In the genomic region with DNA sequence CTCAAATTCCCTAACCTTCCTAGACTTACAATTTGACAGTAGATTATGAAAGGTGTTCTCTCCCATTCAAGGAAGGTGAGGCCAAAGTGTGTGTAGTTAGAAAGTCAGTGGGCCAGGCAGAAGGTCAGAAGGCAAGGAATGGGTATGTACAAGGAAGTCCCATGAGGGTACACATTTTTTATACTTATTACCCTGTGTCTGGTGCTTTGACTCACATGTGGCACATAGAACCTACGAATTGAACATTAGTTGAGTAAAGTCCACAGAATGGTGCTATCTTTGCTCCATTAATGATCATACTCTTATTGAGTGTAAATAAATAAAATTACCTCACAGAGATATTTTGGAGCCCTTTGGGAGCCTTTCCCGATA, we compare ENCODE assay signal across 16 cellular contexts. TPM values are rescaled to one million over a fixed set of nuclear protein-coding genes. Genes with fewer than 3 reads are reported as not detected.
A peak's percentile ranks its signal among the peaks of the same experiment; 100 is the strongest.
DNase-seq lines count a peak whose midpoint lies in the region; ATAC-seq, FAIRE-seq and TF ChIP-seq lines count a peak whose summit lies in the region.
"Had no signal": no experiment of that assay in that cellular context is flagged by ENCODE, and none has a peak within 500 bp of the region (broad histone marks: within the 10 kb centered on the region; RNA-seq: fewer than 3 reads in every experiment).

No MANE protein-coding gene starts in this region.

- H3K36me3 Mint-ChIP-seq in CD4-positive, alpha-beta memory T cell, result peaks cover 37 to 41% of the 10 kb centered on the region in 2 donors
- peaks cover 41% of the 10 kb centered on the region for H3K36me3 Mint-ChIP-seq in activated T-helper 17 cell treated with anti-CD3 and anti-CD28 coated beads, Interleukin-2, amount 50 U/mL, for 72 hours (ENCODE audit: low read depth)

- DNase-seq in CD4-positive, alpha-beta memory T cell, result no peak
- peak; percentile 84 for DNase-seq in small intestine
- DNase-seq in cerebellar cortex (ENCODE audit: low spot score), result no peak
- DNase-seq: ACHN; CD8-positive, alpha-beta T cell; HFFc6; NCI-H1048; NCI-H146; NCI-H2227 treated with DMSO at 0.1 percent for 48 hours; NCI-H526; RPMI8226 had no signal

- peaks cover 13% of the 10 kb centered on the region for H3K36me3 ChIP-seq in CD4-positive, alpha-beta memory T cell (ENCODE audit: insufficient read depth, low read length)
- H3K36me3 ChIP-seq in liver (ENCODE audit: control insufficient read depth in 4 of 4, insufficient read depth in 3 of 4, low read depth in 1 of 4, low read length in 3 of 4), result peaks cover 0 to 10% (median 8%) of the 10 kb centered on the region in 4 donors
- H3K36me3 ChIP-seq in small intestine (ENCODE audit: control insufficient read depth in 2 of 2, insufficient read depth in 2 of 2, low read length in 2 of 2), result no peaks in the 10 kb centered on the region

- H3K27ac ChIP-seq in CD4-positive, alpha-beta memory T cell (ENCODE audit: low read depth, low read length), result no peak overlapping the region
- H3K27ac ChIP-seq in liver (ENCODE audit: low read depth in 1 of 2, low read length in 2 of 2), result peak overlapping the region; percentile 21 to 57
- H3K27ac ChIP-seq in small intestine (ENCODE audit: low read depth in 1 of 2, low read length in 1 of 2), result peak overlapping the region in 1 of 2 donors; percentile 70

- H3K9me3 ChIP-seq in CD4-positive, alpha-beta memory T cell (ENCODE audit: control insufficient read depth in 1 of 2, low read length in 2 of 2), result no peaks in the 10 kb centered on the region
- H3K9me3 ChIP-seq in liver (ENCODE audit: control insufficient read depth in 4 of 4, low read length in 3 of 4) (no peaks in the 10 kb centered on the region), small intestine (ENCODE audit: control insufficient read depth, low read depth) (no peaks in the 10 kb centered on the region)

- no peak for TF ChIP-seq CTCF in liver (IDR thresholded peaks at IDR 0.05; ENCODE audit: low read depth, low read length, missing input control)

- no peak overlapping the region for H3K4me3 Mint-ChIP-seq in CD4-positive, alpha-beta memory T cell
- no peak overlapping the region for H3K4me3 Mint-ChIP-seq in activated T-helper 17 cell treated with anti-CD3 and anti-CD28 coated beads, Interleukin-2, amount 50 U/mL, for 72 hours
- H3K4me3 Mint-ChIP-seq: CD8-positive, alpha-beta T cell; HFFc6 had no signal

- WGBS in liver, result 33% methylated on average over 2 of the region's 2 CpGs
- WGBS in small intestine, 3 donors, result 17 to 66% (median 36%) methylated on average over 2 of the region's 2 CpGs

- H3K9me3 Mint-ChIP-seq in CD4-positive, alpha-beta memory T cell, result no peaks in the 10 kb centered on the region
- H3K9me3 Mint-ChIP-seq in activated T-helper 17 cell treated with anti-CD3 and anti-CD28 coated beads, Interleukin-2, amount 50 U/mL, for 72 hours, result peaks cover 4% of the 10 kb centered on the region
- H3K9me3 Mint-ChIP-seq: CD8-positive, alpha-beta T cell; HFFc6 had no signal

- ATAC-seq in activated T-helper 17 cell treated with anti-CD3 and anti-CD28 coated beads, Interleukin-2, amount 50 U/mL, for 72 hours (replicated peaks), result no peak
- ATAC-seq in GM18517 (IDR thresholded peaks at IDR 0.05; ENCODE audit: unreplicated experiment) (no peak), GM19467 (IDR thresholded peaks at IDR 0.05; ENCODE audit: unreplicated experiment) (no peak), GM18907 (IDR thresholded peaks at IDR 0.05; ENCODE audit: unreplicated experiment) (no peak)
- ATAC-seq: CD8-positive, alpha-beta T cell had no signal

- CTCF ChIA-PET in CD4-positive, alpha-beta memory T cell (lab: Charles Lee; ENCODE audit: partially characterized antibody), result interaction anchor here (1.2 to 1.4 kb wide), 2 partner anchors 11 to 113 kb away, joined by 3 read pairs; no protein-coding TSS in a partner anchor

- H3K4me3 ChIP-seq in CD4-positive, alpha-beta memory T cell (ENCODE audit: low read length in 2 of 2), result no peak overlapping the region
- H3K4me3 ChIP-seq in liver (ENCODE audit: low read depth in 1 of 3, low read length in 3 of 3) (no peak overlapping the region), small intestine (ENCODE audit: low read depth in 1 of 2, low read length in 2 of 2) (no peak overlapping the region)

- H3K4me1 ChIP-seq in CD4-positive, alpha-beta memory T cell (ENCODE audit: insufficient read depth, low read length), result peaks cover 36% of the 10 kb centered on the region
- H3K4me1 ChIP-seq in liver (ENCODE audit: control insufficient read depth in 4 of 4, insufficient read depth in 4 of 4, low read length in 3 of 4), result peaks cover 19 to 39% (median 35%) of the 10 kb centered on the region in 4 donors
- peaks cover 9 to 17% of the 10 kb centered on the region in 2 donors for H3K4me1 ChIP-seq in small intestine (ENCODE audit: control insufficient read depth in 2 of 2, insufficient read depth in 1 of 2, low read depth in 1 of 2, low read length in 1 of 2)

- TF ChIP-seq RAD21 in liver (IDR thresholded peaks at IDR 0.05), result no peak

- intact Hi-C loops in CD4-positive, alpha-beta memory T cell (cut with micrococcal nuclease), result no loop called here

- FAIRE-seq in small intestine (lab: Jason Lieb, UNC), result no peak

- H3K4me1 Mint-ChIP-seq in CD4-positive, alpha-beta memory T cell, result peaks cover 42 to 70% (median 63%) of the 10 kb centered on the region in 4 donors
- H3K4me1 Mint-ChIP-seq in activated T-helper 17 cell treated with anti-CD3 and anti-CD28 coated beads, Interleukin-2, amount 50 U/mL, for 72 hours, result peaks cover 34% of the 10 kb centered on the region

- no peak overlapping the region for H3K9ac ChIP-seq in liver (ENCODE audit: low read depth in 1 of 2, low read length in 2 of 2)

- H3K27me3 Mint-ChIP-seq in CD4-positive, alpha-beta memory T cell, result no peaks in the 10 kb centered on the region
- H3K27me3 Mint-ChIP-seq in activated T-helper 17 cell treated with anti-CD3 and anti-CD28 coated beads, Interleukin-2, amount 50 U/mL, for 72 hours, result no peaks in the 10 kb centered on the region

- H3K27ac Mint-ChIP-seq in CD4-positive, alpha-beta memory T cell, result peak overlapping the region in 6 of 7 donors; percentile 13 to 84 (median 68)
- H3K27ac Mint-ChIP-seq in activated T-helper 17 cell treated with anti-CD3 and anti-CD28 coated beads, Interleukin-2, amount 50 U/mL, for 72 hours, result peak overlapping the region; percentile 22
- H3K27ac Mint-ChIP-seq: CD8-positive, alpha-beta T cell; HFFc6 had no signal

- H3K27me3 ChIP-seq in CD4-positive, alpha-beta memory T cell (ENCODE audit: insufficient read depth, low read length), result no peaks in the 10 kb centered on the region
- H3K27me3 ChIP-seq in liver (ENCODE audit: control insufficient read depth in 4 of 4, insufficient read depth in 4 of 4, low read length in 3 of 4) (no peaks in the 10 kb centered on the region), small intestine (ENCODE audit: control insufficient read depth in 2 of 2, insufficient read depth in 2 of 2, low read length in 2 of 2) (no peaks in the 10 kb centered on the region)

- POLR2A ChIA-PET in CD4-positive, alpha-beta memory T cell (lab: Charles Lee; ENCODE audit: partially characterized antibody), result interaction anchor here (1.2 to 2.1 kb wide), 3 partner anchors 12 to 91 kb away, joined by 4 to 5 read pairs (median 4); no protein-coding TSS in a partner anchor

TF ChIP-seq in liver, 16 proteins besides CTCF, POLR2A, EP300 and RAD21:
- TF ChIP-seq YY1 (IDR thresholded peaks at IDR 0.05) (no peak), RXRA (IDR thresholded peaks at IDR 0.05) (no peak), JUND (IDR thresholded peaks at IDR 0.05) (no peak), ATF3 (IDR thresholded peaks at IDR 0.05) (no peak), FOXA1 (IDR thresholded peaks at IDR 0.05) (no peak)
- TF ChIP-seq, protein P1, sequence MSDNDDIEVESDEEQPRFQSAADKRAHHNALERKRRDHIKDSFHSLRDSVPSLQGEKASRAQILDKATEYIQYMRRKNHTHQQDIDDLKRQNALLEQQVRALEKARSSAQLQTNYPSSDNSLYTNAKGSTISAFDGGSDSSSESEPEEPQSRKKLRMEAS (IDR thresholded peaks at IDR 0.05), result no peak
TF ChIP-seq in liver: peak in this region for 0.

RNA-seq across cellular contexts. Expression of gene IQGAP2, which starts 55.4 kb away (rescaled TPM):
- 100 to 1,000 TPM; 125 to 126 TPM for total RNA-seq in CD4-positive, alpha-beta memory T cell
- 10 to 100 TPM; 24.7 to 72.5 TPM for polyA plus RNA-seq in CD4-positive, alpha-beta memory T cell
- total RNA-seq in activated T-helper 17 cell treated with anti-CD3 and anti-CD28 coated beads, Interleukin-2, amount 50 U/mL, for 72 hours, result 10 to 100 TPM; 83.2 to 92.1 TPM
- total RNA-seq in liver, result 100 to 1,000 TPM in 1 of 2 donors, 10 to 100 TPM in 1; 92.8 to 205 TPM
- polyA plus RNA-seq in liver (100 to 1,000 TPM in 1 of 2 donors, 10 to 100 TPM in 1; 41.5 to 112 TPM), small intestine (100 to 1,000 TPM in 2 of 3 donors, 10 to 100 TPM in 1; 46.3 to 138 (median 125) TPM)
